ENCODE assay signal across 23 cellular contexts in genomic region chr7:96167424-96167823, GRCh38.
DNase-seq lines count a peak whose midpoint lies in the region; ATAC-seq lines count a peak whose summit lies in the region.
"Had no signal": no experiment of that assay in that cellular context is flagged by ENCODE, and none has a peak within 500 bp of the region (broad histone marks: within the 10 kb centered on the region; RNA-seq: fewer than 3 reads in every experiment).

No MANE protein-coding gene starts in this region.

- no peak overlapping the region for H3K23ac ChIP-seq in trophoblast cell (ENCODE audit: low read length)

- POLR2A ChIA-PET in activated CD4-positive, alpha-beta T cell treated with anti-CD3 and anti-CD28 coated beads for 36 hours (lab: Charles Lee), result no interaction called here

- H3K4ac ChIP-seq in trophoblast cell (ENCODE audit: low read depth, low read length), result no peak overlapping the region

- H4K91ac ChIP-seq in trophoblast cell (ENCODE audit: low read depth, low read length), result peak overlapping the region; percentile 4

- H3K14ac ChIP-seq in trophoblast cell (ENCODE audit: low read length), result no peak overlapping the region

- H3K27me3 ChIP-seq in trophoblast cell (ENCODE audit: insufficient read depth, low read length), result no peaks in the 10 kb centered on the region
- H3K27me3 ChIP-seq: body of pancreas, esophagus muscularis mucosa, gastrocnemius medialis, uterus had no signal

- H3K9me3 ChIP-seq in trophoblast cell (ENCODE audit: insufficient read depth, low read depth, low read length), result no peaks in the 10 kb centered on the region
- H3K9me3 ChIP-seq: body of pancreas, esophagus muscularis mucosa, gastrocnemius medialis, mucosa of descending colon, uterus had no signal

- no peak overlapping the region for H3K4me3 ChIP-seq in trophoblast cell (ENCODE audit: low read depth, low read length)
- H3K4me3 ChIP-seq: body of pancreas, esophagus muscularis mucosa, gastrocnemius medialis, mucosa of descending colon, uterus had no signal

- peaks cover 0 to 3% of the 10 kb centered on the region in 2 experiments for H3K4me1 ChIP-seq in trophoblast cell (ENCODE audit: control insufficient read depth in 1 of 2, insufficient read depth in 2 of 2, low read length in 2 of 2)
- H3K4me1 ChIP-seq: body of pancreas, gastrocnemius medialis, parathyroid adenoma, uterus had no signal

- H3K4me2 ChIP-seq in trophoblast cell (ENCODE audit: low read length), result no peak overlapping the region

- H3K79me1 ChIP-seq in trophoblast cell (ENCODE audit: low read length), result no peaks in the 10 kb centered on the region

- intact Hi-C loops in activated CD4-positive, alpha-beta T cell treated with anti-CD3 and anti-CD28 coated beads for 36 hours (cut with DNase I, micrococcal nuclease), result no loop called here

- no peaks in the 10 kb centered on the region for H3K79me2 ChIP-seq in trophoblast cell (ENCODE audit: control insufficient read depth, insufficient read depth, low read length, poor library complexity)
- H3K79me2 ChIP-seq: parathyroid adenoma had no signal

- no peak overlapping the region for H4K8ac ChIP-seq in trophoblast cell (ENCODE audit: low read depth, low read length)

- H3K9ac ChIP-seq in trophoblast cell (ENCODE audit: low read length), result no peak overlapping the region
- H3K9ac ChIP-seq: parathyroid adenoma had no signal

- no peak overlapping the region for H3K18ac ChIP-seq in trophoblast cell (ENCODE audit: low read length)

- peaks cover 5 to 9% of the 10 kb centered on the region in 2 experiments for H3K36me3 ChIP-seq in trophoblast cell (ENCODE audit: control insufficient read depth in 1 of 2, insufficient read depth in 2 of 2, low read length in 2 of 2)
- H3K36me3 ChIP-seq: uterus had no signal

- H2AK5ac ChIP-seq in trophoblast cell (ENCODE audit: low read length), result no peak overlapping the region

- no peak overlapping the region for H2BK120ac ChIP-seq in trophoblast cell (ENCODE audit: insufficient read depth, low read length, poor library complexity)

- H2BK5ac ChIP-seq in trophoblast cell (ENCODE audit: low read depth, low read length, poor library complexity), result no peak overlapping the region

- no peak overlapping the region for H3K27ac Mint-ChIP-seq in activated CD4-positive, alpha-beta T cell treated with anti-CD3 and anti-CD28 coated beads for 36 hours
- H3K27ac Mint-ChIP-seq: activated naive CD8-positive, alpha-beta T cell treated with anti-CD3 and anti-CD28 coated beads, Interleukin-2, amount 50 U/mL, for 24 hours; CD4-positive, alpha-beta T cell; effector memory CD8-positive, alpha-beta T cell had no signal

- H3K27ac ChIP-seq in trophoblast cell (ENCODE audit: low read depth, low read length), result no peak overlapping the region
- H3K27ac ChIP-seq: body of pancreas, esophagus muscularis mucosa, gastrocnemius medialis, parathyroid adenoma, uterus, WERI-Rb-1 had no signal

- DNase-seq in NCI-H1436 treated with DMSO at 0.1 percent for 48 hours (lab: John Stamatoyannopoulos, UW), result peak; percentile 21
- no peak for DNase-seq in trophoblast cell
- DNase-seq in effector CD4-positive, alpha-beta T cell, result no peak
- DNase-seq in activated CD4-positive, alpha-beta T cell treated with anti-CD3 and anti-CD28 coated beads for 36 hours, result no peak
- no peak for DNase-seq in HT-29 (ENCODE audit: low spot score)
- DNase-seq: activated CD8-positive, alpha-beta memory T cell treated with anti-CD3 and anti-CD28 coated beads, Interleukin-2, amount 50 U/mL, for 4 hours; activated effector memory CD4-positive, alpha-beta T cell treated with Interleukin-2 at 50 U/mL for 16 hours; activated naive CD8-positive, alpha-beta T cell treated with anti-CD3 and anti-CD28 coated beads, Interleukin-2, amount 50 U/mL, for 24 hours; body of pancreas; CD4-positive, alpha-beta T cell; effector memory CD8-positive, alpha-beta T cell; gastrocnemius medialis; islet precursor cell; mucosa of descending colon; NCI-H1048; NCI-H524; uterus; WERI-Rb-1 had no signal

- H3K36me3 Mint-ChIP-seq in activated CD4-positive, alpha-beta T cell treated with anti-CD3 and anti-CD28 coated beads for 36 hours (ENCODE audit: low read depth), result peaks cover 31% of the 10 kb centered on the region

- no peak overlapping the region for H2BK12ac ChIP-seq in trophoblast cell (ENCODE audit: low read length)

- H2AFZ ChIP-seq in trophoblast cell (ENCODE audit: insufficient read depth, low read length, poor library complexity), result no peak overlapping the region
- H2AFZ ChIP-seq: parathyroid adenoma had no signal

- H3K4me3 Mint-ChIP-seq in activated CD4-positive, alpha-beta T cell treated with anti-CD3 and anti-CD28 coated beads for 36 hours, result no peak overlapping the region
- H3K4me3 Mint-ChIP-seq: activated naive CD8-positive, alpha-beta T cell treated with anti-CD3 and anti-CD28 coated beads, Interleukin-2, amount 50 U/mL, for 24 hours; CD4-positive, alpha-beta T cell; effector memory CD8-positive, alpha-beta T cell had no signal

- CTCF ChIA-PET in activated CD4-positive, alpha-beta T cell treated with anti-CD3 and anti-CD28 coated beads for 36 hours (lab: Charles Lee), result interaction anchor here (0.5 to 0.9 kb wide), 3 partner anchors 18 to 1238 kb away, joined by 3 read pairs; no protein-coding TSS in a partner anchor

- H3K27me3 Mint-ChIP-seq in activated CD4-positive, alpha-beta T cell treated with anti-CD3 and anti-CD28 coated beads for 36 hours, result no peaks in the 10 kb centered on the region
- H3K27me3 Mint-ChIP-seq: activated naive CD8-positive, alpha-beta T cell treated with anti-CD3 and anti-CD28 coated beads, Interleukin-2, amount 50 U/mL, for 24 hours; CD4-positive, alpha-beta T cell; effector memory CD8-positive, alpha-beta T cell had no signal

- ATAC-seq in GM18907 (IDR thresholded peaks at IDR 0.05; ENCODE audit: unreplicated experiment), result peak; percentile 68
- ATAC-seq in HG03060 (IDR thresholded peaks at IDR 0.05; ENCODE audit: low read depth, unreplicated experiment), result peak; percentile 81
- ATAC-seq in activated CD4-positive, alpha-beta T cell treated with anti-CD3 and anti-CD28 coated beads for 36 hours, result no peak
- ATAC-seq: activated naive CD8-positive, alpha-beta T cell treated with anti-CD3 and anti-CD28 coated beads, Interleukin-2, amount 50 U/mL, for 24 hours; body of pancreas; effector memory CD8-positive, alpha-beta T cell; gastrocnemius medialis; mucosa of descending colon; SK-N-SH treated with all-trans-retinoic acid at 6 μM for 48 hours had no signal

- H3K4me1 Mint-ChIP-seq in activated CD4-positive, alpha-beta T cell treated with anti-CD3 and anti-CD28 coated beads for 36 hours, result no peaks in the 10 kb centered on the region
- H3K4me1 Mint-ChIP-seq: activated naive CD8-positive, alpha-beta T cell treated with anti-CD3 and anti-CD28 coated beads, Interleukin-2, amount 50 U/mL, for 24 hours had no signal

- peaks cover 3% of the 10 kb centered on the region for H3K9me3 Mint-ChIP-seq in activated CD4-positive, alpha-beta T cell treated with anti-CD3 and anti-CD28 coated beads for 36 hours (ENCODE audit: low read depth)
- H3K9me3 Mint-ChIP-seq: activated naive CD8-positive, alpha-beta T cell treated with anti-CD3 and anti-CD28 coated beads, Interleukin-2, amount 50 U/mL, for 24 hours; CD4-positive, alpha-beta T cell; effector memory CD8-positive, alpha-beta T cell had no signal

- no peak overlapping the region for H4K12ac ChIP-seq in trophoblast cell (ENCODE audit: low read depth, low read length)

- WGBS in trophoblast cell (ENCODE audit: extremely low coverage, insufficient coverage, insufficient read length), result no CpG with 5 or more reads among the region's 1 CpG
